17 cellular contexts compared by ENCODE assay signal in the genomic region with DNA sequence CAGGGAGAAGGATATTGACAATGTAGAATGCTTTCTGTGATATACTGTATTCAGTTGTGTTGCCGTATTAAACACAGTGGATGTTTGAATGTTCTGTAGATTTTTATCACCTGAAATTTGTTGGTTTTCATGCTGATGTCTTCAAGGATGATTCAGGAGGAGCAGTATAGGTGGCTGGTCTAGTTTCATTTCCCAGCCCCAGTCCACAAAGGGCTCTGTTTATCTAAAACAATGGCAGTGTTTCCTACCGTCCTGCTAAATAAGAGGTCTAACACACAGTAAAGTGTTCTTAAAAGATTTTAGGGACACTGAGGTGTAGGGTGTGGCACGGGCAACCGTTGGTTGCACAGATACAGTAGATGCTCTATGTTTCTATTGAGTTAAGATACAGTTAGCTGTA. TPM values are rescaled to one million over a fixed set of nuclear protein-coding genes. Genes with fewer than 3 reads are reported as not detected.
A peak's percentile ranks its signal among the peaks of the same experiment; 100 is the strongest.
DNase-seq lines count a peak whose midpoint lies in the region; ATAC-seq, FAIRE-seq and TF ChIP-seq lines count a peak whose summit lies in the region.
"Had no signal": no experiment of that assay in that cellular context is flagged by ENCODE, and none has a peak within 500 bp of the region (broad histone marks: within the 10 kb centered on the region; RNA-seq: fewer than 3 reads in every experiment).

No MANE protein-coding gene starts in this region.

- no peaks in the 10 kb centered on the region for H3K9me2 ChIP-seq in hepatocyte (replicated peaks; ENCODE audit: insufficient read depth)
- H3K9me2 ChIP-seq: SK-N-SH had no signal

- TF ChIP-seq CTCF in A549 (IDR thresholded peaks at IDR 0.05) (no peak), hepatocyte (IDR thresholded peaks at IDR 0.05; ENCODE audit: poor library complexity) (no peak), tibial nerve (IDR thresholded peaks at IDR 0.05) (no peak)

- no peak overlapping the region for H3K4me3 Mint-ChIP-seq in activated T-helper 17 cell treated with anti-CD3 and anti-CD28 coated beads, Interleukin-2, amount 50 U/mL, for 72 hours

- H3K4me1 ChIP-seq in A549, result peaks cover 17% of the 10 kb centered on the region
- H3K4me1 ChIP-seq in hepatocyte (ENCODE audit: insufficient read depth), result peaks cover 9% of the 10 kb centered on the region
- peaks cover 0 to 45% (median 2%) of the 10 kb centered on the region in 4 donors for H3K4me1 ChIP-seq in tibial nerve
- H3K4me1 ChIP-seq: HAP-1 had no signal

- H3K27ac Mint-ChIP-seq in activated T-helper 17 cell treated with anti-CD3 and anti-CD28 coated beads, Interleukin-2, amount 50 U/mL, for 72 hours, result no peak overlapping the region

- H3K79me2 ChIP-seq in hepatocyte, result peaks cover 80% of the 10 kb centered on the region

- H3K4me2 ChIP-seq in A549 (peak overlapping the region; percentile 16; the same call in 1 of the 3 replicates), hepatocyte (peak overlapping the region; percentile 18)
- H3K4me2 ChIP-seq: SK-N-SH had no signal

- CTCF ChIA-PET in A549 (lab: Yijun Ruan, JAX), result interaction anchor here (0.7 to 2.4 kb wide), 12 partner anchors 8 to 478 kb away, joined by 3 to 12 read pairs (median 3); no protein-coding TSS in a partner anchor

- H3K27me3 ChIP-seq in hepatocyte (no peaks in the 10 kb centered on the region), tibial nerve (no peaks in the 10 kb centered on the region)

- no peaks in the 10 kb centered on the region for H3K27me3 Mint-ChIP-seq in activated T-helper 17 cell treated with anti-CD3 and anti-CD28 coated beads, Interleukin-2, amount 50 U/mL, for 72 hours

- FAIRE-seq in A549 (lab: Jason Lieb, UNC), result no peak
- FAIRE-seq: K562 had no signal

- no peak for TF ChIP-seq POLR2A in A549 (IDR thresholded peaks at IDR 0.05; ENCODE audit: low read length)
- TF ChIP-seq POLR2A in tibial nerve (IDR thresholded peaks at IDR 0.05), result no peak

- no peak for DNase-seq in A549 (ENCODE audit: low read depth in 1 of 2, low spot score in 1 of 2)
- DNase-seq in hepatocyte (ENCODE audit: low spot score), result no peak
- DNase-seq in pons (ENCODE audit: low spot score), result peak; percentile 66
- DNase-seq in tibial nerve (ENCODE audit: low spot score in 2 of 2), result no peak
- DNase-seq in NCI-H526 treated with DMSO at 0.1 percent for 48 hours (lab: John Stamatoyannopoulos, UW), result no peak
- DNase-seq in NCI-H2196 (lab: John Stamatoyannopoulos, UW; ENCODE audit: unreplicated experiment), result no peak
- DNase-seq in anterior cingulate cortex (lab: John Stamatoyannopoulos, UW), result no peak
- DNase-seq: 8988T, DMS153, NCI-H1048, Right ventricle myocardium superior, SK-N-SH had no signal

- H4K20me1 ChIP-seq in hepatocyte (ENCODE audit: insufficient read depth, poor library complexity, severe bottlenecking), result peaks cover 17% of the 10 kb centered on the region

- no peaks in the 10 kb centered on the region for H3K9me3 Mint-ChIP-seq in activated T-helper 17 cell treated with anti-CD3 and anti-CD28 coated beads, Interleukin-2, amount 50 U/mL, for 72 hours

- 92% methylated on average over 4 of the region's 4 CpGs for WGBS in A549 (ENCODE audit: missing lambda C conversion rate)
- 80% methylated on average over 4 of the region's 4 CpGs for WGBS in hepatocyte (ENCODE audit: low lambda C conversion rate, missing lambda C conversion rate)
- WGBS in tibial nerve, 2 donors, result 77 to 78% methylated on average over 4 of the region's 4 CpGs

- no peak for TF ChIP-seq RAD21 in A549 (conservative IDR thresholded peaks at IDR 0.05 in 1 of 2, IDR thresholded peaks at IDR 0.05 in 1 of 2)

- POLR2A ChIA-PET in A549 (lab: Yijun Ruan, JAX), result no interaction called here

- no peak overlapping the region for H3K27ac ChIP-seq in A549
- H3K27ac ChIP-seq in hepatocyte, result no peak overlapping the region
- no peak overlapping the region for H3K27ac ChIP-seq in tibial nerve
- H3K27ac ChIP-seq: C4-2B had no signal

- H3K4me3 ChIP-seq in A549 (no peak overlapping the region), hepatocyte (no peak overlapping the region), tibial nerve (no peak overlapping the region)
- H3K4me3 ChIP-seq: HAP-1, K562 had no signal

- peaks cover 5% of the 10 kb centered on the region for H3K4me1 Mint-ChIP-seq in activated T-helper 17 cell treated with anti-CD3 and anti-CD28 coated beads, Interleukin-2, amount 50 U/mL, for 72 hours

- H3K36me3 ChIP-seq in hepatocyte (replicated peaks; ENCODE audit: insufficient read depth, low read depth) (no peaks in the 10 kb centered on the region), tibial nerve (no peaks in the 10 kb centered on the region)
- H3K36me3 ChIP-seq: HAP-1 had no signal

- H2AFZ ChIP-seq in hepatocyte, result no peak overlapping the region

- no peaks in the 10 kb centered on the region for H3K9me3 ChIP-seq in A549
- H3K9me3 ChIP-seq in hepatocyte (ENCODE audit: low read depth), result no peaks in the 10 kb centered on the region
- no peaks in the 10 kb centered on the region for H3K9me3 ChIP-seq in tibial nerve
- H3K9me3 ChIP-seq: HAP-1, SK-N-SH had no signal

- no peak; a peak in 1 of 6 replicates for ATAC-seq in A549
- peak; percentile 56 for ATAC-seq in activated T-helper 17 cell treated with anti-CD3 and anti-CD28 coated beads, Interleukin-2, amount 50 U/mL, for 72 hours (replicated peaks)
- ATAC-seq: K562, Panc1 had no signal

- TF ChIP-seq EP300 in A549 (IDR thresholded peaks at IDR 0.05), result no peak
- TF ChIP-seq EP300 in tibial nerve (IDR thresholded peaks at IDR 0.05), result no peak

- H3K36me3 Mint-ChIP-seq in activated T-helper 17 cell treated with anti-CD3 and anti-CD28 coated beads, Interleukin-2, amount 50 U/mL, for 72 hours (ENCODE audit: low read depth), result no peaks in the 10 kb centered on the region

TF ChIP-seq in A549, 52 proteins besides CTCF, POLR2A, EP300 and RAD21:
- TF ChIP-seq PHF8 (IDR thresholded peaks at IDR 0.05; ENCODE audit: borderline replicate concordance, low read depth) (no peak), RCOR1 (IDR thresholded peaks at IDR 0.05; ENCODE audit: low read depth, low read length) (no peak), SMC3 (IDR thresholded peaks at IDR 0.05) (no peak), KDM1A (IDR thresholded peaks at IDR 0.05; ENCODE audit: low read depth) (no peak), HEYL (CRISPR knock-in tag; IDR thresholded peaks at IDR 0.05) (no peak), HMGXB4 (CRISPR knock-in tag; IDR thresholded peaks at IDR 0.05; ENCODE audit: borderline replicate concordance) (no peak), HES2 (IDR thresholded peaks at IDR 0.05) (no peak), RFX5 (IDR thresholded peaks at IDR 0.05) (no peak)
- TF ChIP-seq, protein P1, sequence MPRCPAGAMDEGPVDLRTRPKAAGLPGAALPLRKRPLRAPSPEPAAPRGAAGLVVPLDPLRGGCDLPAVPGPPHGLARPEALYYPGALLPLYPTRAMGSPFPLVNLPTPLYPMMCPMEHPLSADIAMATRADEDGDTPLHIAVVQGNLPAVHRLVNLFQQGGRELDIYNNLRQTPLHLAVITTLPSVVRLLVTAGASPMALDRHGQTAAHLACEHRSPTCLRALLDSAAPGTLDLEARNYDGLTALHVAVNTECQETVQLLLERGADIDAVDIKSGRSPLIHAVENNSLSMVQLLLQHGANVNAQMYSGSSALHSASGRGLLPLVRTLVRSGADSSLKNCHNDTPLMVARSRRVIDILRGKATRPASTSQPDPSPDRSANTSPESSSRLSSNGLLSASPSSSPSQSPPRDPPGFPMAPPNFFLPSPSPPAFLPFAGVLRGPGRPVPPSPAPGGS (IDR thresholded peaks at IDR 0.05), result no peak
- TF ChIP-seq, protein P2, sequence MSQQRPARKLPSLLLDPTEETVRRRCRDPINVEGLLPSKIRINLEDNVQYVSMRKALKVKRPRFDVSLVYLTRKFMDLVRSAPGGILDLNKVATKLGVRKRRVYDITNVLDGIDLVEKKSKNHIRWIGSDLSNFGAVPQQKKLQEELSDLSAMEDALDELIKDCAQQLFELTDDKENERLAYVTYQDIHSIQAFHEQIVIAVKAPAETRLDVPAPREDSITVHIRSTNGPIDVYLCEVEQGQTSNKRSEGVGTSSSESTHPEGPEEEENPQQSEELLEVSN (IDR thresholded peaks at IDR 0.05; ENCODE audit: borderline replicate concordance, low read depth), result no peak

RNA-seq across cellular contexts. Expression of gene NEO1, which starts 26.0 kb away (rescaled TPM):
- polyA plus RNA-seq in A549 (2011; rRNA removed) (29.1 and 40.6 TPM in 2 replicates), A549 (2017; fragmentation: RNase III; extraction: RNeasy Plus Mini Kit Qiagen cat#74134 plus additional on column Dnase treatment) (26.8 to 35.1 TPM (median 30.3 TPM) in 3 replicates), hepatocyte (32.2 and 39.1 TPM in 2 replicates)
- polyA plus RNA-seq in A549 (2012; cell fraction: cytosol; rRNA removed), result 14.9 and 16.2 TPM in 2 replicates
- polyA plus RNA-seq in A549 (2012; cell fraction: nucleus; rRNA removed), result 37.6 and 39.2 TPM in 2 replicates
- 48.4 and 58.4 TPM in 2 replicates for polyA minus RNA-seq in A549 (2011; rRNA and poly(A)+ RNA removed)
- 1 to 10 TPM; 8.8 to 8.9 TPM for total RNA-seq in activated T-helper 17 cell treated with anti-CD3 and anti-CD28 coated beads, Interleukin-2, amount 50 U/mL, for 72 hours
- total RNA-seq in hepatocyte (52.8 and 64.0 TPM in 2 replicates), tibial nerve (10 to 100 TPM; 18.6 to 48.3 (median 41.4) TPM)
